In the genomic region with DNA sequence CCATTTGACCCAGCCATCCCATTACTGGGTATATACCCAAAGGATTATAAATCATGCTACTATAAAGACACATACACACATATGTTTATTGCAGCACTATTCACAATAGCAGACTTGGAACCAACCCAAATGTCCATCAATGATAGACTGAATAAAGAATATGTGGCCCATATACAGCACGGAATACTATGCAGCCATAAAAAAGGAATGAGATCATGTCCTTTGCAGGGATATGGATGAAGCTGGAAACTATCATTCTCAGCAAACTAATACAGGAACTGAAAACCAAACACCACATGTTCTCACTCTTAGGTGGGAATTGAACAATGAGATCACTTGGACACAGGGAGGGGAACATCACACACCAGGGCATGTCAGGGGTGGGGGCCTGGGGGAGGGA, we compare ENCODE assay signal across 12 cellular contexts. TPM values are rescaled to one million over a fixed set of nuclear protein-coding genes. Genes with fewer than 3 reads are reported as not detected.
"Had no signal": no experiment of that assay in that cellular context is flagged by ENCODE, and none has a peak within 500 bp of the region (broad histone marks: within the 10 kb centered on the region; RNA-seq: fewer than 3 reads in every experiment).

No MANE protein-coding gene starts in this region.

RNA-seq across cellular contexts. Expression of gene SYT13, which starts 36.8 kb away (rescaled TPM):
- total RNA-seq: activated B cell treated with CpG ODN at 0.5 μM for 24 hours; activated CD4-positive, alpha-beta memory T cell treated with anti-CD3 and anti-CD28 coated beads for 36 hours; activated CD4-positive, alpha-beta memory T cell treated with anti-CD3 and anti-CD28 coated beads, Interleukin-2, amount 10 ng/mL, durations not matched to agents 7 days and 5 days; activated CD4-positive, alpha-beta T cell treated with anti-CD3 and anti-CD28 coated beads for 36 hours; activated CD4-positive, alpha-beta T cell treated with anti-CD3 and anti-CD28 coated beads, Interleukin-2, amount 10 ng/mL, durations not matched to agents 24 days and 14 days; activated CD4-positive, alpha-beta T cell treated with anti-CD3 and anti-CD28 coated beads, Interleukin-2, amount 10 ng/mL, durations not matched to agents 7 days and 5 days; activated CD8-positive, alpha-beta memory T cell treated with anti-CD3 and anti-CD28 coated beads for 36 hours; activated CD8-positive, alpha-beta memory T cell treated with anti-CD3 and anti-CD28 coated beads, Interleukin-2, amount 10 ng/mL, durations not matched to agents 7 days and 5 days; activated CD8-positive, alpha-beta T cell treated with anti-CD3 and anti-CD28 coated beads for 36 hours; activated CD8-positive, alpha-beta T cell treated with anti-CD3 and anti-CD28 coated beads, Interleukin-2, amount 10 ng/mL, durations not matched to agents 7 days and 5 days; T-helper 1 cell treated with Interleukin-12 subunit alpha and Interleukin-12 subunit beta and Interleukin-4 antibody, amounts not matched to agents 30 ng/mL and 1 ng/mL, for 36 hours; T-helper 2 cell treated with Interferon-gamma antibody and Interleukin-4, amounts not matched to agents 100 ng/mL and 5 ng/mL, for 36 hours had no signal
